Comparison of ENCODE assay signal across 14 cellular contexts in genomic region chr2:183021613-183022012, GRCh38. TPM values are rescaled to one million over a fixed set of nuclear protein-coding genes. Genes with fewer than 3 reads are reported as not detected.
A peak's percentile ranks its signal among the peaks of the same experiment; 100 is the strongest.
DNase-seq lines count a peak whose midpoint lies in the region; ATAC-seq and TF ChIP-seq lines count a peak whose summit lies in the region.
"Had no signal": no experiment of that assay in that cellular context is flagged by ENCODE, and none has a peak within 500 bp of the region (broad histone marks: within the 10 kb centered on the region; RNA-seq: fewer than 3 reads in every experiment).

No MANE protein-coding gene starts in this region.

- TF ChIP-seq CTCF in right atrium auricular region (IDR thresholded peaks at IDR 0.05) (no peak), RWPE2 (IDR thresholded peaks at IDR 0.05; ENCODE audit: poor library complexity, severe bottlenecking) (no peak), osteocyte (IDR thresholded peaks at IDR 0.05) (no peak)

- peaks cover 51% of the 10 kb centered on the region for H3K4me1 Mint-ChIP-seq in osteocyte (ENCODE audit: unreplicated experiment)
- H3K4me1 Mint-ChIP-seq: CD8-positive, alpha-beta memory T cell had no signal

- H3K27me3 Mint-ChIP-seq in osteocyte (ENCODE audit: unreplicated experiment), result no peaks in the 10 kb centered on the region

- H3K4me1 ChIP-seq in right atrium auricular region (peaks cover 0 to 40% of the 10 kb centered on the region in 2 donors), RWPE2 (ENCODE audit: insufficient read depth, poor library complexity, severe bottlenecking) (peaks cover 38% of the 10 kb centered on the region)
- H3K4me1 ChIP-seq: BLaER1 had no signal

- peaks cover 5% of the 10 kb centered on the region for H3K36me3 ChIP-seq in right atrium auricular region
- peaks cover 49% of the 10 kb centered on the region for H3K36me3 ChIP-seq in RWPE2 (ENCODE audit: low read depth)
- H3K36me3 ChIP-seq: BLaER1 had no signal

- ATAC-seq in Right ventricle myocardium superior (ENCODE audit: poor library complexity) (peak; percentile 46), RWPE2 (ENCODE audit: low read depth) (no peak), left ventricle myocardium superior (peak; percentile 56)

- no peak overlapping the region for H3K4me3 ChIP-seq in right atrium auricular region
- H3K4me3 ChIP-seq in RWPE2 (ENCODE audit: severe bottlenecking), result no peak overlapping the region
- H3K4me3 ChIP-seq: BLaER1 had no signal

- H3K9me3 Mint-ChIP-seq in osteocyte (ENCODE audit: unreplicated experiment), result no peaks in the 10 kb centered on the region
- H3K9me3 Mint-ChIP-seq: CD8-positive, alpha-beta memory T cell; HFFc6 had no signal

- no peaks in the 10 kb centered on the region for H3K9me3 ChIP-seq in right atrium auricular region
- no peaks in the 10 kb centered on the region for H3K9me3 ChIP-seq in RWPE2 (ENCODE audit: severe bottlenecking)
- H3K9me3 ChIP-seq: BLaER1, Caco-2 had no signal

- H3K27ac ChIP-seq in right atrium auricular region, result peak overlapping the region in 1 of 2 donors; percentile 68
- peak overlapping the region; percentile 55 for H3K27ac ChIP-seq in RWPE2 (ENCODE audit: poor library complexity, severe bottlenecking)
- H3K27ac ChIP-seq: BLaER1 had no signal

- intact Hi-C loops in Right ventricle myocardium superior (cut with DNase I) (no loop called here), left ventricle myocardium superior (cut with micrococcal nuclease) (no loop called here)

- H3K36me3 Mint-ChIP-seq in osteocyte (ENCODE audit: unreplicated experiment), result peaks cover 36% of the 10 kb centered on the region

- no peaks in the 10 kb centered on the region for H3K27me3 ChIP-seq in right atrium auricular region
- no peaks in the 10 kb centered on the region for H3K27me3 ChIP-seq in RWPE2 (ENCODE audit: insufficient read depth, poor library complexity, severe bottlenecking)
- H3K27me3 ChIP-seq: BLaER1 had no signal

- no peak overlapping the region for H3K27ac Mint-ChIP-seq in osteocyte (ENCODE audit: unreplicated experiment)
- H3K27ac Mint-ChIP-seq: CD8-positive, alpha-beta memory T cell; HFFc6 had no signal

- H3K4me3 Mint-ChIP-seq in osteocyte (ENCODE audit: unreplicated experiment), result no peak overlapping the region
- H3K4me3 Mint-ChIP-seq: CD8-positive, alpha-beta memory T cell; HFFc6 had no signal

- DNase-seq in Right ventricle myocardium superior, result no peak
- no peak for DNase-seq in right atrium auricular region (ENCODE audit: low spot score)
- peak; percentile 16 for DNase-seq in EH (ENCODE audit: low read depth)
- DNase-seq in RWPE2 (ENCODE audit: low spot score), result no peak
- no peak for DNase-seq in left ventricle myocardium superior
- no peak for DNase-seq in iPS-NIHi7 (ENCODE audit: extremely low spot score)
- no peak for DNase-seq in osteocyte (ENCODE audit: extremely low spot score, unreplicated experiment)
- DNase-seq: 8988T; AML-193; Caco-2; CD8-positive, alpha-beta memory T cell; HCEC 1CT; HFFc6 had no signal

RNA-seq across cellular contexts. Expression of gene NCKAP1, which starts 16.6 kb away (rescaled TPM):
- 128 TPM for total RNA-seq in Right ventricle myocardium superior
- 100 to 1,000 TPM; 107 to 113 TPM for total RNA-seq in right atrium auricular region
- 141 TPM for total RNA-seq in left ventricle myocardium superior
- total RNA-seq in osteocyte, result 157 and 165 TPM in 2 replicates

RNA-seq across cellular contexts. Expression of gene DUSP19, which starts 56.9 kb away (rescaled TPM):
- total RNA-seq in Right ventricle myocardium superior, result 10.8 TPM
- total RNA-seq in right atrium auricular region, result 10 to 100 TPM in 1 of 2 donors, 1 to 10 TPM in 1; 5.5 to 15.3 TPM
- total RNA-seq in left ventricle myocardium superior, result 12.1 TPM
- 3.9 and 4.7 TPM in 2 replicates for total RNA-seq in osteocyte
